ENCODE assay signal across 21 cellular contexts in the genomic region with DNA sequence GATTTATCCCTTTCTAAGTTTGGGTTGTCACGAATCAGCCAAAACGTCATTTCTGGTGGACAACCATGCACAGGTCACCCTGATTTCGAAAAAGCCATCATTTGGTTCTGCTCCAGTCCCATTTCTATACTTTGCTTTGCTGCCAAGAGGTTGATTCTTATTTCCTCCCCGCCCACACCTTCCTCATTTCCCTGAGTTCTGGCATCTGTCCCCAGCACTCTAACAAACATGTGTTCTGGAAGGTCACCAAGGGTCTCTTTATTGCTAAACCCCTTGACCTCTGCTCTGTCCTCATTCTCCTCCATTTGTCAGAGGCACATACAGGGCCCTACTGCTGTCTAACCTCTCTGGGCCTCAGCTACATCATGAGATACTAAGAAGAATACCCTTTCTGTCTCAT.
"Had no signal": no experiment of that assay in that cellular context is flagged by ENCODE, and none has a peak within 500 bp of the region (broad histone marks: within the 10 kb centered on the region; RNA-seq: fewer than 3 reads in every experiment).

No MANE protein-coding gene starts in this region.

- H3K9me3 Mint-ChIP-seq: dendritic cell treated with granulocyte-macrophage colony-stimulating factor and Interleukin-4, amounts not matched to agents 40 ng/mL and 50 ng/mL, for 4 days; mesothelial cell of epicardium had no signal

- H3K27ac Mint-ChIP-seq: activated naive CD4-positive, alpha-beta T cell treated with anti-CD3 and anti-CD28 coated beads, Interleukin-2, amount 50 U/mL, for 24 hours; brain; dendritic cell treated with granulocyte-macrophage colony-stimulating factor and Interleukin-4, amounts not matched to agents 40 ng/mL and 50 ng/mL, for 4 days; mesothelial cell of epicardium; T-helper 17 cell had no signal

- H3K4me3 ChIP-seq: left lung, SK-N-MC, upper lobe of left lung had no signal

- H3K9me3 ChIP-seq: left lung, upper lobe of left lung had no signal

- ATAC-seq: esophagus mucosa; left lung; sciatic nerve; stimulated activated naive CD8-positive, alpha-beta T cell treated with anti-CD3 and anti-CD28 coated beads, Interleukin-15, Interleukin-2, amounts not matched to agents 100 U/mL and 50 U/mL, for 24 hours; T-helper 17 cell had no signal

- H3K4me1 Mint-ChIP-seq: T-helper 17 cell had no signal

- H3K27ac ChIP-seq: left lung, SK-N-MC, upper lobe of left lung had no signal

- H3K36me3 Mint-ChIP-seq: activated naive CD4-positive, alpha-beta T cell treated with anti-CD3 and anti-CD28 coated beads, Interleukin-2, amount 50 U/mL, for 24 hours; brain; mesothelial cell of epicardium had no signal

- H3K4me1 ChIP-seq: left lung had no signal

- H3K4me3 Mint-ChIP-seq: activated naive CD4-positive, alpha-beta T cell treated with anti-CD3 and anti-CD28 coated beads, Interleukin-2, amount 50 U/mL, for 24 hours; brain; dendritic cell treated with granulocyte-macrophage colony-stimulating factor and Interleukin-4, amounts not matched to agents 40 ng/mL and 50 ng/mL, for 4 days; mesothelial cell of epicardium; T-helper 17 cell had no signal

- DNase-seq: activated CD4-positive, alpha-beta T cell treated with anti-CD3 and anti-CD28 coated beads, Interleukin-2, amount 50 U/mL, for 1 hour; activated CD4-positive, CD25-positive, alpha-beta regulatory T cell; activated effector memory CD4-positive, alpha-beta T cell treated with Interleukin-2 at 50 U/mL for 16 hours; amniotic stem cell; cerebellar nuclear complex; foreskin melanocyte; head of caudate nucleus; left lung; posterior cingulate gyrus; stimulated activated CD4-positive, alpha-beta T cell treated with anti-CD3 and anti-CD28 coated beads, Interleukin-12 subunit alpha, Interleukin-12 subunit beta, amount 100 ng/mL, for 4 hours; stimulated activated CD4-positive, alpha-beta T cell treated with anti-CD3 and anti-CD28 coated beads, Interleukin-2, amount 100 ng/mL, for 48 hours; stimulated activated naive CD8-positive, alpha-beta T cell treated with anti-CD3 and anti-CD28 coated beads, Interleukin-15, Interleukin-2, amounts not matched to agents 100 U/mL and 50 U/mL, for 24 hours; T-helper 17 cell; upper lobe of left lung had no signal

- H3K36me3 ChIP-seq: left lung, upper lobe of left lung had no signal

- H3K27me3 ChIP-seq: left lung, upper lobe of left lung had no signal

- H3K27me3 Mint-ChIP-seq: activated naive CD4-positive, alpha-beta T cell treated with anti-CD3 and anti-CD28 coated beads, Interleukin-2, amount 50 U/mL, for 24 hours; dendritic cell treated with granulocyte-macrophage colony-stimulating factor and Interleukin-4, amounts not matched to agents 40 ng/mL and 50 ng/mL, for 4 days; T-helper 17 cell had no signal
